21 cellular contexts compared by ENCODE assay signal in genomic region chr20:62638680-62639406, GRCh38.
"Had no signal": no experiment of that assay in that cellular context is flagged by ENCODE, and none has a peak within 500 bp of the region (broad histone marks: within the 10 kb centered on the region; RNA-seq: fewer than 3 reads in every experiment).

No MANE protein-coding gene starts in this region.

- H3K4me3 Mint-ChIP-seq: activated CD4-positive, alpha-beta memory T cell treated with anti-CD3 and anti-CD28 coated beads for 36 hours; activated T-cell treated with anti-CD3 and anti-CD28 coated beads, Interleukin-2, amount 50 U/mL, for 24 hours; natural killer cell had no signal

- H3K36me3 Mint-ChIP-seq: natural killer cell had no signal

- H3K9me3 ChIP-seq: esophagus muscularis mucosa, left lung, lower lobe of right lung, spleen, tibial nerve had no signal

- H3K4me1 ChIP-seq: foreskin keratinocyte had no signal

- DNase-seq: activated CD4-positive, alpha-beta memory T cell treated with anti-CD3 and anti-CD28 coated beads for 36 hours; activated CD4-positive, alpha-beta T cell treated with anti-CD3 and anti-CD28 coated beads for 48 hours; activated CD8-positive, alpha-beta memory T cell treated with anti-CD3 and anti-CD28 coated beads, Interleukin-2, amount 50 U/mL, for 48 hours; activated gamma-delta T cell; activated naive CD4-positive, alpha-beta T cell treated with anti-CD3 and anti-CD28 coated beads, Interleukin-2, amount 50 U/mL, for 16 hours; activated T-cell treated with anti-CD3 and anti-CD28 coated beads, Interleukin-2, amount 50 U/mL, for 24 hours; amniotic stem cell; central memory CD4-positive, alpha-beta T cell; dermis blood vessel endothelial cell; effector CD4-positive, alpha-beta T cell; foreskin keratinocyte; lower lobe of right lung; mesendoderm; natural killer cell; posterior cingulate gyrus; spleen; stimulated activated naive CD4-positive, alpha-beta T cell treated with Interleukin-2 at 50 U/mL for 16 hours had no signal

- H3K36me3 ChIP-seq: esophagus muscularis mucosa, left lung, lower lobe of right lung, spleen, tibial nerve had no signal

- H3K27ac Mint-ChIP-seq: activated CD4-positive, alpha-beta memory T cell treated with anti-CD3 and anti-CD28 coated beads for 36 hours; activated T-cell treated with anti-CD3 and anti-CD28 coated beads, Interleukin-2, amount 50 U/mL, for 24 hours; natural killer cell had no signal

- H3K9me3 Mint-ChIP-seq: activated CD4-positive, alpha-beta memory T cell treated with anti-CD3 and anti-CD28 coated beads for 36 hours; activated T-cell treated with anti-CD3 and anti-CD28 coated beads, Interleukin-2, amount 50 U/mL, for 24 hours; natural killer cell had no signal

- ATAC-seq: foreskin keratinocyte, left lung, lower lobe of right lung, natural killer cell, right cardiac atrium had no signal

- H3K4me3 ChIP-seq: esophagus muscularis mucosa, left lung, lower lobe of right lung, spleen, tibial nerve had no signal

- H3K27ac ChIP-seq: esophagus muscularis mucosa, foreskin keratinocyte, left lung, lower lobe of right lung, spleen, tibial nerve had no signal
